In the genomic region with DNA sequence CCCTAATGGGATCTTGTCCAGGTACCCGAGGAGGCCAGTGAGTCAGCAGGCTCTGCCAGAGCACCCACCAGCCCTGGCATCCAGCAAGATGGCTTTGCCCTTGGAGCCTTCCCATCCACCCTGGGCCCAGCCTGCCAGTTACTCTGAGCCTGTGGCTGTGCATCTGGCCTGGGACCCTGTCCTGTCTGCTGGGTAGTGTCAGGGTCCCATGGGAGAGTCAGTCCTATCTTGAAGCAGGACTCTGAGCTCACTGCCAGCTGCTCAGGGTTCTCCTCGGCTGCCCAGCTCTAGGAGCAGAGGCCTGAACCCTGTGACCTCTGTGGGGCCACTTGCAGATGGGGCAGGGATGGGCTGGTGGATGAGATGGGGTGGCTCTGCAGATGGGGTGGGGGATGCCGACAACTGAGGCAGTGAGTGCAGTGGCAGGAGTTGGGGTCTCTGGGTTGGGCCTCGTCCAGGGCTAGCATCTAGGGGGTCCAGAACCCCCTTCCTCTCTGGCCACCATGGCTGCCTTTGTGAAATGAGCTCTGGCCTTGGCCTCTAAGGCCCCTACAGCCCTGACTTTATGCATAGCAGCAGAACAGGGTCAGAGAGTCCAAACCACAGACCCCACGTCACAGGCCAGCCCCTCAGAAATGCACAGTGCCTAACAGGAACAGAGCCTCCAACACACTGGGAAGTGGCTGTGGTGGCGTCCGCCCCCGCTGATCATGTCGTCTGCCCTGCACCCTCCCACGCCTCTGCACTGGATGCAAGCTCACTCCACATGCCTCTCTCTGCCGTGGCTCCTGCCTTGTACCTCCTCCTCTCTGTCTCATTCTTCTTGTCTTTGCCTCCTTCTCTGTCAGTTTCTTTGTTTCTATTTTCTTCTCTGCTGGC, we compare ENCODE assay signal across 1 cellular context.
TF ChIP-seq lines count a peak whose summit lies in the region.

No MANE protein-coding gene starts in this region.

TF ChIP-seq in HepG2, 621 proteins besides CTCF, POLR2A, EP300 and RAD21 (continued from another document):
- TF ChIP-seq ZNF512 (CRISPR knock-in tag; IDR thresholded peaks at IDR 0.05) (no peak), SNAPC4 (CRISPR knock-in tag; IDR thresholded peaks at IDR 0.05) (no peak), MYNN (CRISPR knock-in tag; IDR thresholded peaks at IDR 0.05; ENCODE audit: low read depth) (no peak), MTA3 (CRISPR knock-in tag; IDR thresholded peaks at IDR 0.05) (no peak), NR2F2 (IDR thresholded peaks at IDR 0.05; ENCODE audit: borderline replicate concordance, low read depth) (no peak), GMEB1 (CRISPR knock-in tag; IDR thresholded peaks at IDR 0.05; ENCODE audit: borderline replicate concordance) (no peak)
- TF ChIP-seq, protein P1, sequence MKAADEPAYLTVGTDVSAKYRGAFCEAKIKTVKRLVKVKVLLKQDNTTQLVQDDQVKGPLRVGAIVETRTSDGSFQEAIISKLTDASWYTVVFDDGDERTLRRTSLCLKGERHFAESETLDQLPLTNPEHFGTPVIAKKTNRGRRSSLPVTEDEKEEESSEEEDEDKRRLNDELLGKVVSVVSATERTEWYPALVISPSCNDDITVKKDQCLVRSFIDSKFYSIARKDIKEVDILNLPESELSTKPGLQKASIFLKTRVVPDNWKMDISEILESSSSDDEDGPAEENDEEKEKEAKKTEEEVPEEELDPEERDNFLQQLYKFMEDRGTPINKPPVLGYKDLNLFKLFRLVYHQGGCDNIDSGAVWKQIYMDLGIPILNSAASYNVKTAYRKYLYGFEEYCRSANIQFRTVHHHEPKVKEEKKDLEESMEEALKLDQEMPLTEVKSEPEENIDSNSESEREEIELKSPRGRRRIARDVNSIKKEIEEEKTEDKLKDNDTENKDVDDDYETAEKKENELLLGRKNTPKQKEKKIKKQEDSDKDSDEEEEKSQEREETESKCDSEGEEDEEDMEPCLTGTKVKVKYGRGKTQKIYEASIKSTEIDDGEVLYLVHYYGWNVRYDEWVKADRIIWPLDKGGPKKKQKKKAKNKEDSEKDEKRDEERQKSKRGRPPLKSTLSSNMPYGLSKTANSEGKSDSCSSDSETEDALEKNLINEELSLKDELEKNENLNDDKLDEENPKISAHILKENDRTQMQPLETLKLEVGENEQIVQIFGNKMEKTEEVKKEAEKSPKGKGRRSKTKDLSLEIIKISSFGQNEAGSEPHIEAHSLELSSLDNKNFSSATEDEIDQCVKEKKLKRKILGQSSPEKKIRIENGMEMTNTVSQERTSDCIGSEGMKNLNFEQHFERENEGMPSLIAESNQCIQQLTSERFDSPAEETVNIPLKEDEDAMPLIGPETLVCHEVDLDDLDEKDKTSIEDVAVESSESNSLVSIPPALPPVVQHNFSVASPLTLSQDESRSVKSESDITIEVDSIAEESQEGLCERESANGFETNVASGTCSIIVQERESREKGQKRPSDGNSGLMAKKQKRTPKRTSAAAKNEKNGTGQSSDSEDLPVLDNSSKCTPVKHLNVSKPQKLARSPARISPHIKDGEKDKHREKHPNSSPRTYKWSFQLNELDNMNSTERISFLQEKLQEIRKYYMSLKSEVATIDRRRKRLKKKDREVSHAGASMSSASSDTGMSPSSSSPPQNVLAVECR (CRISPR knock-in tag; IDR thresholded peaks at IDR 0.05; ENCODE audit: borderline replicate concordance): no peak
